ENCODE assay signal across 7 cellular contexts in genomic region chr4:155442267-155443105, GRCh38.
A peak's percentile ranks its signal among the peaks of the same experiment; 100 is the strongest.
DNase-seq lines count a peak whose midpoint lies in the region; ATAC-seq, FAIRE-seq and TF ChIP-seq lines count a peak whose summit lies in the region.

No MANE protein-coding gene starts in this region.

- TF ChIP-seq POLR2A in GM12892 (IDR thresholded peaks at IDR 0.05; ENCODE audit: low read depth, low read length): no peak

- peak; percentile 79 for FAIRE-seq in GM12892 (lab: Jason Lieb, UNC)

- H3K36me3 Mint-ChIP-seq in chondrocyte (ENCODE audit: low read depth): no peaks in the 10 kb centered on the region

- H3K27me3 Mint-ChIP-seq in chondrocyte (ENCODE audit: low read depth): peaks cover 8% of the 10 kb centered on the region

- peak; percentile 99 for TF ChIP-seq CTCF in chondrocyte (IDR thresholded peaks at IDR 0.05)

- H3K27me3 ChIP-seq in layer of hippocampus (ENCODE audit: control insufficient read depth, insufficient read depth, low read length): no peaks in the 10 kb centered on the region

- DNase-seq in GM12892 (ENCODE audit: insufficient read length) (no peak), NCI-H1105 treated with DMSO at 0.1 percent for 48 hours (lab: John Stamatoyannopoulos, UW) (peak; percentile 25), chondrocyte (ENCODE audit: low spot score) (no peak)
- DNase-seq in activated CD4-positive, CD25-positive, alpha-beta regulatory T cell treated with anti-CD3 and anti-CD28 coated beads, Interleukin-2, amount 50 U/mL, for 72 hours: peak; percentile 65
- DNase-seq in stimulated activated CD4-positive, alpha-beta T cell treated with anti-CD3 and anti-CD28 coated beads, Interleukin-1b, Interleukin-23, amount 100 ng/mL, for 1 hour (ENCODE audit: low read depth in 2 of 2): peak; percentile 3 to 38

- H3K27ac ChIP-seq in layer of hippocampus (ENCODE audit: low read depth, low read length): peak overlapping the region; percentile 38

- H3K9me3 Mint-ChIP-seq in chondrocyte (ENCODE audit: low read depth): no peaks in the 10 kb centered on the region

- peaks cover 17% of the 10 kb centered on the region for H3K4me1 Mint-ChIP-seq in chondrocyte (ENCODE audit: low read depth)

- ATAC-seq in HG02571 (IDR thresholded peaks at IDR 0.05; ENCODE audit: unreplicated experiment): peak; percentile 90

- H3K27ac Mint-ChIP-seq in chondrocyte (ENCODE audit: unreplicated experiment): peak overlapping the region; percentile 42

- H3K4me3 Mint-ChIP-seq in chondrocyte (ENCODE audit: unreplicated experiment): peak overlapping the region; percentile 61

Comparison
In these comparisons a context has a peak if more than half of its experiments do, and no peak if none do; other contexts are left out.
1. DNase-seq: peak in NCI-H1105 treated with DMSO at 0.1 percent for 48 hours (single experiment), activated CD4-positive, CD25-positive, alpha-beta regulatory T cell treated with anti-CD3 and anti-CD28 coated beads, Interleukin-2, amount 50 U/mL, for 72 hours (single experiment) and stimulated activated CD4-positive, alpha-beta T cell treated with anti-CD3 and anti-CD28 coated beads, Interleukin-1b, Interleukin-23, amount 100 ng/mL, for 1 hour (2 of 2); none in GM12892 (single experiment) and chondrocyte (single experiment).